In the genomic region with DNA sequence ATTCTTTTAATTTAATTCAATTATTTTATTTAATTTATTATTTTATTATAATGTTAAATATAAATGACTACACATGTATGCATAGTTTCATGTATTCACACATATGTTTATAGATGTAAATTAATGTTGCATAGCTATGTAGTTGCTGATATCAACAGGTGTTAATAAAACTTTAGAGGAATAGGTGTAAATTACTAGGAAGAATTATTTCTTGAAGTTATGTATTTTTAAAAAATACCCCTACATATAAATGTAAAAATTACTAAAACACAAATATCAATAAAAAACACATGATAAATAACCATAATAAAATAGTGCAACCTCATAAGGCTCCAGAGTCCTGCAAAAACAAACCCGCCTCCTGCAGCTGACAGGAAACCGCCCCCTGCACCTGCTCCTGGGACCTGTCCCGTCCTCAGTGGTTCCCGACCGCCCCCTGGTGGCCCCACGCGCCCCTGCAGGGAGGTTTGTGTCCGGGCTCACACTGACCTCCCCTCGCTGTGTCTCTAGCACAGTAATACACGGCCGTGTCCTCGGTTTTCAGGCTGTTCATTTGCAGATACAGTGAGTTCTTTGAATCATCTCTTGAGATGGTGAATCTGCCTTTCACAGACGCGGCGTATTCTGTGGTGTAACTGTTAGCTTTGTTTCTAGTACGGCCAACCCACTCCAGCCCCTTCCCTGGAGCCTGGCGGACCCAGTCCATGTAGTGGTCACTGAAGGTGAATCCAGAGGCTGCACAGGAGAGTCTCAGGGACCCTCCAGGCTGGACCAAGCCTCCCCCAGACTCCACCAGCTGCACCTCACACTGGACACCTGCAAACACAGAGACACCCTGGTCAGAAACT, we compare ENCODE assay signal across 9 cellular contexts.
A peak's percentile ranks its signal among the peaks of the same experiment; 100 is the strongest.
DNase-seq lines count a peak whose midpoint lies in the region; ATAC-seq, FAIRE-seq and TF ChIP-seq lines count a peak whose summit lies in the region.
"Had no signal": no experiment of that assay in that cellular context is flagged by ENCODE, and none has a peak within 500 bp of the region (broad histone marks: within the 10 kb centered on the region; RNA-seq: fewer than 3 reads in every experiment).

No MANE protein-coding gene starts in this region.

- peaks cover 11% of the 10 kb centered on the region for H3K4me1 Mint-ChIP-seq in activated naive CD8-positive, alpha-beta T cell treated with anti-CD3 and anti-CD28 coated beads, Interleukin-2, amount 10 ng/mL, durations not matched to agents 7 days and 5 days

- H4K20me1 ChIP-seq in HepG2 (ENCODE audit: insufficient read depth, low read length): no peaks in the 10 kb centered on the region

- 0 out of 5 replicates have a peak, but pooled peaks cover 0 to 3% of the 10 kb centered on the region in 2 experiments for H3K27me3 ChIP-seq in HepG2 (ENCODE audit: control insufficient read depth in 1 of 2, insufficient read depth in 2 of 2, low read length in 2 of 2)

- peak; percentile 71 for ATAC-seq in activated naive CD8-positive, alpha-beta T cell treated with anti-CD3 and anti-CD28 coated beads, Interleukin-2, amount 10 ng/mL, durations not matched to agents 7 days and 5 days (ENCODE audit: low read depth)
- ATAC-seq in HepG2: peak; percentile 83
- no peak for ATAC-seq in GM21529 (IDR thresholded peaks at IDR 0.05; ENCODE audit: unreplicated experiment)

- H3K27me3 Mint-ChIP-seq in activated naive CD8-positive, alpha-beta T cell treated with anti-CD3 and anti-CD28 coated beads, Interleukin-2, amount 10 ng/mL, durations not matched to agents 7 days and 5 days: peaks cover 24% of the 10 kb centered on the region

- no peak overlapping the region for H2AFZ ChIP-seq in HepG2 (ENCODE audit: low read length)

- POLR2A ChIA-PET in GM10248 (lab: Yijun Ruan, JAX): no interaction called here
- POLR2A ChIA-PET in activated naive CD8-positive, alpha-beta T cell treated with anti-CD3 and anti-CD28 coated beads, Interleukin-2, amount 10 ng/mL, durations not matched to agents 7 days and 5 days (lab: Charles Lee): no interaction called here
- POLR2A ChIA-PET in HepG2 (lab: Yijun Ruan, JAX): no interaction called here

- no peak overlapping the region for H3K4me3 ChIP-seq in HepG2 (replicated peaks in 1 of 3; ENCODE audit: insufficient read depth in 1 of 3, low read depth in 2 of 3, low read length in 3 of 3)

- no TSS peak for BruUV-seq in HepG2 (replicated peaks; lab: Mats Ljungman, UMichigan)

- H3K4me1 ChIP-seq in HepG2 (ENCODE audit: insufficient read depth, low read length): no peaks in the 10 kb centered on the region

- FAIRE-seq in HepG2 (lab: Jason Lieb, UNC): no peak

- intact Hi-C loops in HepG2 (cut with micrococcal nuclease; ENCODE audit: unreplicated experiment): no loop called here

- DNase-seq in GM10248 (ENCODE audit: extremely low spot score) (peak; percentile 77), T follicular helper cell (ENCODE audit: low read depth) (peak; percentile 40), HepG2 (ENCODE audit: low spot score) (peak; percentile 47), HPDE6-E6E7 (ENCODE audit: extremely low spot score) (no peak)
- peak; percentile 82 for DNase-seq in activated naive CD8-positive, alpha-beta T cell treated with anti-CD3 and anti-CD28 coated beads, Interleukin-2, amount 10 ng/mL, durations not matched to agents 7 days and 5 days
- DNase-seq in stimulated activated CD8-positive, alpha-beta memory T cell treated with anti-CD3 and anti-CD28 coated beads, Interleukin-7, amount 100 ng/mL, for 24 hours (ENCODE audit: low read depth): peak; percentile 61

- TF ChIP-seq RAD21 in HepG2 (CRISPR knock-in tag; IDR thresholded peaks at IDR 0.05): no peak

- CTCF ChIA-PET in GM10248 (lab: Yijun Ruan, JAX) (interaction anchor here (0.7 to 9.0 kb wide), 37 partner anchors 9 to 226 kb away, joined by 3 to 113 read pairs (median 5); no protein-coding TSS in a partner anchor), HepG2 (lab: Yijun Ruan, JAX; ENCODE audit: low intra/inter-chr PET ratio, low total read pairs) (interaction anchor here (1.9 kb wide), 1 partner anchor 40 kb away, joined by 7 read pairs; no protein-coding TSS in a partner anchor)

- H3K36me3 Mint-ChIP-seq in activated naive CD8-positive, alpha-beta T cell treated with anti-CD3 and anti-CD28 coated beads, Interleukin-2, amount 10 ng/mL, durations not matched to agents 7 days and 5 days: no peaks in the 10 kb centered on the region
- H3K36me3 Mint-ChIP-seq: activated naive CD8-positive, alpha-beta T cell had no signal

- TF ChIP-seq CTCF in GM10248 (IDR thresholded peaks at IDR 0.05; ENCODE audit: control extremely low read depth, extremely low read depth, low read depth, missing control alignments) (peak; percentile 83), LNCAP (IDR thresholded peaks at IDR 0.05) (peak; percentile 96), HepG2 (CRISPR knock-in tag; IDR thresholded peaks at IDR 0.05) (peak; percentile 62)

- no peak overlapping the region for H3K27ac ChIP-seq in HepG2 (ENCODE audit: extremely low read length, insufficient read depth, low read length)

- no peaks in the 10 kb centered on the region for H3K9me3 ChIP-seq in HepG2 (ENCODE audit: low read length)

- no peak overlapping the region for H3K4me3 Mint-ChIP-seq in activated naive CD8-positive, alpha-beta T cell treated with anti-CD3 and anti-CD28 coated beads, Interleukin-2, amount 10 ng/mL, durations not matched to agents 7 days and 5 days
- H3K4me3 Mint-ChIP-seq: activated naive CD8-positive, alpha-beta T cell had no signal

- H3K9me3 Mint-ChIP-seq in activated naive CD8-positive, alpha-beta T cell treated with anti-CD3 and anti-CD28 coated beads, Interleukin-2, amount 10 ng/mL, durations not matched to agents 7 days and 5 days: no peaks in the 10 kb centered on the region

- 1% methylated on average over 12 of the region's 17 CpGs for WGBS in HepG2 (ENCODE audit: low lambda C conversion rate)

- H3K27ac Mint-ChIP-seq in activated naive CD8-positive, alpha-beta T cell treated with anti-CD3 and anti-CD28 coated beads, Interleukin-2, amount 10 ng/mL, durations not matched to agents 7 days and 5 days: no peak overlapping the region
- H3K27ac Mint-ChIP-seq: activated naive CD8-positive, alpha-beta T cell had no signal

- no peak for TF ChIP-seq POLR2A in HepG2 (IDR thresholded peaks at IDR 0.05; ENCODE audit: insufficient read depth in 1 of 2, low read depth in 2 of 2, low read length in 2 of 2)

- TF ChIP-seq EP300 in HepG2 (IDR thresholded peaks at IDR 0.05; ENCODE audit: low read depth in 2 of 2, low read length in 2 of 2): no peak
- TF ChIP-seq EP300 in HepG2 (CRISPR knock-in tag; IDR thresholded peaks at IDR 0.05; ENCODE audit: borderline replicate concordance): no peak

- in situ Hi-C loops in HepG2 (cut with HindIII; ENCODE audit: extremely low pct_ligation_motif_present, low pct_unique_long_range_greater_than_20kb): no loop called here

- no peaks in the 10 kb centered on the region for H3K36me3 ChIP-seq in HepG2 (replicated peaks in 1 of 2; ENCODE audit: control insufficient read depth in 1 of 2, insufficient read depth in 2 of 2, low read length in 2 of 2)

- no peaks in the 10 kb centered on the region for H3K79me2 ChIP-seq in HepG2 (ENCODE audit: insufficient read depth, low read length)

- H3K4me2 ChIP-seq in HepG2 (ENCODE audit: low read depth, low read length): peak overlapping the region; percentile 13; the same call in 1 of the 2 replicates

- H3K9ac ChIP-seq in HepG2 (ENCODE audit: insufficient read depth, low read depth, low read length): no peak overlapping the region

TF ChIP-seq in HepG2, 621 proteins besides CTCF, POLR2A, EP300 and RAD21:
- 0 out of 2 replicates have a peak, but pooled peaks have one; percentile 5 for TF ChIP-seq GABPA (IDR thresholded peaks at IDR 0.05; ENCODE audit: low read depth, low read length)
- no peak for TF ChIP-seq GABPA (CRISPR knock-in tag; IDR thresholded peaks at IDR 0.05; ENCODE audit: low read depth)
- no peak for TF ChIP-seq SATB2 (CRISPR knock-in tag; IDR thresholded peaks at IDR 0.05)
- TF ChIP-seq GABPB1 (CRISPR knock-in tag; IDR thresholded peaks at IDR 0.05): 0 out of 2 replicates have a peak, but pooled peaks have one; percentile 26
- TF ChIP-seq, protein P1, sequence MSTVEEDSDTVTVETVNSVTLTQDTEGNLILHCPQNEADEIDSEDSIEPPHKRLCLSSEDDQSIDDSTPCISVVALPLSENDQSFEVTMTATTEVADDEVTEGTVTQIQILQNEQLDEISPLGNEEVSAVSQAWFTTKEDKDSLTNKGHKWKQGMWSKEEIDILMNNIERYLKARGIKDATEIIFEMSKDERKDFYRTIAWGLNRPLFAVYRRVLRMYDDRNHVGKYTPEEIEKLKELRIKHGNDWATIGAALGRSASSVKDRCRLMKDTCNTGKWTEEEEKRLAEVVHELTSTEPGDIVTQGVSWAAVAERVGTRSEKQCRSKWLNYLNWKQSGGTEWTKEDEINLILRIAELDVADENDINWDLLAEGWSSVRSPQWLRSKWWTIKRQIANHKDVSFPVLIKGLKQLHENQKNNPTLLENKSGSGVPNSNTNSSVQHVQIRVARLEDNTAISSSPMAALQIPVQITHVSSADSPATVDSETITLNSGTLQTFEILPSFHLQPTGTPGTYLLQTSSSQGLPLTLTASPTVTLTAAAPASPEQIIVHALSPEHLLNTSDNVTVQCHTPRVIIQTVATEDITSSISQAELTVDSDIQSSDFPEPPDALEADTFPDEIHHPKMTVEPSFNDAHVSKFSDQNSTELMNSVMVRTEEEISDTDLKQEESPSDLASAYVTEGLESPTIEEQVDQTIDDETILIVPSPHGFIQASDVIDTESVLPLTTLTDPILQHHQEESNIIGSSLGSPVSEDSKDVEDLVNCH (CRISPR knock-in tag; IDR thresholded peaks at IDR 0.05): no peak
- TF ChIP-seq XRCC5 (optimal IDR thresholded peaks at IDR 0.05; ENCODE audit: low read length): peak; percentile 53
- TF ChIP-seq, protein P2, sequence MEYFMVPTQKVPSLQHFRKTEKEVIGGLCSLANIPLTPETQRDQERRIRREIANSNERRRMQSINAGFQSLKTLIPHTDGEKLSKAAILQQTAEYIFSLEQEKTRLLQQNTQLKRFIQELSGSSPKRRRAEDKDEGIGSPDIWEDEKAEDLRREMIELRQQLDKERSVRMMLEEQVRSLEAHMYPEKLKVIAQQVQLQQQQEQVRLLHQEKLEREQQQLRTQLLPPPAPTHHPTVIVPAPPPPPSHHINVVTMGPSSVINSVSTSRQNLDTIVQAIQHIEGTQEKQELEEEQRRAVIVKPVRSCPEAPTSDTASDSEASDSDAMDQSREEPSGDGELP (IDR thresholded peaks at IDR 0.05; ENCODE audit: borderline replicate concordance, low read depth): 0 out of 2 replicates have a peak, but pooled peaks have one; percentile 24
- no peak for TF ChIP-seq RFX1 (IDR thresholded peaks at IDR 0.05)
- peak; percentile 17; the same call in 1 of the 2 replicates for TF ChIP-seq STAG1 (CRISPR knock-in tag; IDR thresholded peaks at IDR 0.05)
TF ChIP-seq in HepG2: peak in this region for 5.
